ENCODE assay signal across 9 cellular contexts in genomic region chr11:126716456-126717083, GRCh38.
DNase-seq lines count a peak whose midpoint lies in the region; ATAC-seq and TF ChIP-seq lines count a peak whose summit lies in the region.
"Had no signal": no experiment of that assay in that cellular context is flagged by ENCODE, and none has a peak within 500 bp of the region (broad histone marks: within the 10 kb centered on the region; RNA-seq: fewer than 3 reads in every experiment).

No MANE protein-coding gene starts in this region.

- no peaks in the 10 kb centered on the region for H3K79me1 ChIP-seq in trophoblast cell (ENCODE audit: low read length)

- TF ChIP-seq RAD21 in Ishikawa (IDR thresholded peaks at IDR 0.05; ENCODE audit: low read depth), result peak; percentile 56

- ATAC-seq in activated T-helper 17 cell treated with anti-CD3 and anti-CD28 coated beads, Interleukin-2, amount 50 U/mL, for 72 hours (replicated peaks), result no peak

- H3K27ac Mint-ChIP-seq in activated T-helper 17 cell treated with anti-CD3 and anti-CD28 coated beads, Interleukin-2, amount 50 U/mL, for 72 hours, result no peak overlapping the region
- H3K27ac Mint-ChIP-seq: dendritic cell treated with granulocyte-macrophage colony-stimulating factor and Interleukin-4, amounts not matched to agents 40 ng/mL and 50 ng/mL, for 4 days had no signal

- no peaks in the 10 kb centered on the region for H3F3A ChIP-seq in SU-DHL-6 (ENCODE audit: insufficient read depth)

- no peak overlapping the region for H2BK120ac ChIP-seq in trophoblast cell (ENCODE audit: insufficient read depth, low read length, poor library complexity)

- H3K23ac ChIP-seq in trophoblast cell (ENCODE audit: low read length), result no peak overlapping the region

- no peak overlapping the region for H3K27ac ChIP-seq in SU-DHL-6 (ENCODE audit: low read depth, low read length)
- H3K27ac ChIP-seq in fibroblast of lung (ENCODE audit: insufficient read depth, low read length), result no peak overlapping the region
- no peak overlapping the region for H3K27ac ChIP-seq in trophoblast cell (ENCODE audit: low read depth, low read length)

- no peak overlapping the region for H2AK5ac ChIP-seq in trophoblast cell (ENCODE audit: low read length)

- H3K9ac ChIP-seq in SU-DHL-6 (ENCODE audit: low read length), result no peak overlapping the region
- H3K9ac ChIP-seq in fibroblast of lung (ENCODE audit: insufficient read depth, low read length), result no peak overlapping the region
- H3K9ac ChIP-seq in trophoblast cell (ENCODE audit: low read length), result no peak overlapping the region

- DNase-seq in activated naive CD4-positive, alpha-beta T cell treated with Interleukin-2 at 50 U/mL for 16 hours, result peak; percentile 41
- DNase-seq in activated naive CD4-positive, alpha-beta T cell (lab: John Stamatoyannopoulos, UW), result no peak
- DNase-seq in fibroblast of lung (ENCODE audit: low read depth in 2 of 2) (peak; percentile 13 to 33), trophoblast cell (peak; percentile 14 to 67), cerebellum (ENCODE audit: low spot score) (no peak)

- no peaks in the 10 kb centered on the region for H3K36me3 Mint-ChIP-seq in activated T-helper 17 cell treated with anti-CD3 and anti-CD28 coated beads, Interleukin-2, amount 50 U/mL, for 72 hours (ENCODE audit: low read depth)

- no peaks in the 10 kb centered on the region for H3K9me2 ChIP-seq in SU-DHL-6 (replicated peaks; ENCODE audit: insufficient read depth, low read length)

- H3K4me2 ChIP-seq in SU-DHL-6 (ENCODE audit: low read depth, low read length, poor library complexity, severe bottlenecking), result no peak overlapping the region
- no peak overlapping the region for H3K4me2 ChIP-seq in fibroblast of lung (ENCODE audit: extremely low read depth, insufficient read depth, low read length)
- no peak overlapping the region for H3K4me2 ChIP-seq in trophoblast cell (ENCODE audit: low read length)

- H3K79me2 ChIP-seq in SU-DHL-6 (ENCODE audit: insufficient read depth, low read length), result no peaks in the 10 kb centered on the region
- H3K79me2 ChIP-seq in fibroblast of lung (ENCODE audit: control insufficient read depth, insufficient read depth, low read length), result no peaks in the 10 kb centered on the region
- no peaks in the 10 kb centered on the region for H3K79me2 ChIP-seq in trophoblast cell (ENCODE audit: control insufficient read depth, insufficient read depth, low read length, poor library complexity)

- H2BK5ac ChIP-seq in trophoblast cell (ENCODE audit: low read depth, low read length, poor library complexity), result no peak overlapping the region

- no peak for TF ChIP-seq EP300 in Ishikawa (IDR thresholded peaks at IDR 0.05; ENCODE audit: borderline replicate concordance)

- H3K36me3 ChIP-seq in SU-DHL-6 (ENCODE audit: low read length) (no peaks in the 10 kb centered on the region), fibroblast of lung (ENCODE audit: control insufficient read depth, insufficient read depth, low read length) (no peaks in the 10 kb centered on the region), trophoblast cell (ENCODE audit: control insufficient read depth in 1 of 2, insufficient read depth in 2 of 2, low read length in 2 of 2) (no peaks in the 10 kb centered on the region)

- no peak overlapping the region for H3K4ac ChIP-seq in trophoblast cell (ENCODE audit: low read depth, low read length)

- no peaks in the 10 kb centered on the region for H3K27me3 ChIP-seq in SU-DHL-6 (ENCODE audit: low read length)
- no peaks in the 10 kb centered on the region for H3K27me3 ChIP-seq in fibroblast of lung (ENCODE audit: control insufficient read depth, insufficient read depth, low read length)
- H3K27me3 ChIP-seq in trophoblast cell (ENCODE audit: insufficient read depth, low read length), result no peaks in the 10 kb centered on the region

- no peaks in the 10 kb centered on the region for H3K9me3 Mint-ChIP-seq in activated T-helper 17 cell treated with anti-CD3 and anti-CD28 coated beads, Interleukin-2, amount 50 U/mL, for 72 hours
- H3K9me3 Mint-ChIP-seq: dendritic cell treated with granulocyte-macrophage colony-stimulating factor and Interleukin-4, amounts not matched to agents 40 ng/mL and 50 ng/mL, for 4 days had no signal

- no peak overlapping the region for H3K4me3 Mint-ChIP-seq in activated T-helper 17 cell treated with anti-CD3 and anti-CD28 coated beads, Interleukin-2, amount 50 U/mL, for 72 hours
- H3K4me3 Mint-ChIP-seq: dendritic cell treated with granulocyte-macrophage colony-stimulating factor and Interleukin-4, amounts not matched to agents 40 ng/mL and 50 ng/mL, for 4 days had no signal

- H2AFZ ChIP-seq in SU-DHL-6 (ENCODE audit: low read depth, low read length, severe bottlenecking) (no peak overlapping the region), fibroblast of lung (ENCODE audit: low read length) (no peak overlapping the region), trophoblast cell (ENCODE audit: insufficient read depth, low read length, poor library complexity) (no peak overlapping the region)

- peaks cover 8% of the 10 kb centered on the region for H3K4me1 ChIP-seq in fibroblast of lung (ENCODE audit: control insufficient read depth, extremely low read depth, insufficient read depth, low read length)
- H3K4me1 ChIP-seq in trophoblast cell (ENCODE audit: control insufficient read depth in 1 of 2, insufficient read depth in 2 of 2, low read length in 2 of 2), result no peaks in the 10 kb centered on the region

- H3K18ac ChIP-seq in trophoblast cell (ENCODE audit: low read length), result no peak overlapping the region

- H4K12ac ChIP-seq in trophoblast cell (ENCODE audit: low read depth, low read length), result no peak overlapping the region

- H3K9me3 ChIP-seq in SU-DHL-6 (ENCODE audit: insufficient read depth, low read length) (no peaks in the 10 kb centered on the region), fibroblast of lung (ENCODE audit: control insufficient read depth, insufficient read depth, low read depth, low read length) (no peaks in the 10 kb centered on the region), trophoblast cell (ENCODE audit: insufficient read depth, low read depth, low read length) (peaks cover 1% of the 10 kb centered on the region)

- peaks cover 27% of the 10 kb centered on the region for H3K27me3 Mint-ChIP-seq in activated T-helper 17 cell treated with anti-CD3 and anti-CD28 coated beads, Interleukin-2, amount 50 U/mL, for 72 hours

- no peak overlapping the region for H3K4me3 ChIP-seq in SU-DHL-6 (ENCODE audit: insufficient read depth, low read length, poor library complexity, severe bottlenecking)
- H3K4me3 ChIP-seq in fibroblast of lung (replicated peaks in 1 of 4; ENCODE audit: control extremely low read depth in 1 of 4, insufficient read depth in 1 of 4, low read depth in 3 of 4, low read length in 4 of 4), result no peak overlapping the region
- no peak overlapping the region for H3K4me3 ChIP-seq in trophoblast cell (ENCODE audit: low read depth, low read length)

- no CpG with 5 or more reads among the region's 4 CpGs for WGBS in trophoblast cell (ENCODE audit: extremely low coverage, insufficient coverage, insufficient read length)

- no peak overlapping the region for H3K14ac ChIP-seq in trophoblast cell (ENCODE audit: low read length)

- no peaks in the 10 kb centered on the region for H4K20me1 ChIP-seq in SU-DHL-6 (ENCODE audit: low read depth, low read length)
- H4K20me1 ChIP-seq in fibroblast of lung (ENCODE audit: control insufficient read depth, extremely low read depth, insufficient read depth, low read length), result no peaks in the 10 kb centered on the region

- H4K91ac ChIP-seq in trophoblast cell (ENCODE audit: low read depth, low read length), result no peak overlapping the region

- TF ChIP-seq CTCF in SU-DHL-6 (IDR thresholded peaks at IDR 0.05; ENCODE audit: insufficient read depth, low read length, poor library complexity, severe bottlenecking) (peak; percentile 29), fibroblast of lung (conservative IDR thresholded peaks at IDR 0.05 in 1 of 2, IDR thresholded peaks at IDR 0.05 in 1 of 2; ENCODE audit: low read depth in 1 of 2, low read length in 2 of 2) (peak; percentile 38 to 73)

- H2BK12ac ChIP-seq in trophoblast cell (ENCODE audit: low read length), result no peak overlapping the region

- no peaks in the 10 kb centered on the region for H3K4me1 Mint-ChIP-seq in activated T-helper 17 cell treated with anti-CD3 and anti-CD28 coated beads, Interleukin-2, amount 50 U/mL, for 72 hours

- no peak overlapping the region for H4K8ac ChIP-seq in trophoblast cell (ENCODE audit: low read depth, low read length)

TF ChIP-seq in Ishikawa, 13 proteins besides CTCF, POLR2A, EP300 and RAD21 (continues in another document):
- TF ChIP-seq TCF12 (IDR thresholded peaks at IDR 0.05; ENCODE audit: low read depth) (no peak), TEAD4 (IDR thresholded peaks at IDR 0.05) (no peak), TAF1 (IDR thresholded peaks at IDR 0.05; ENCODE audit: low read depth) (no peak), EGR1 (IDR thresholded peaks at IDR 0.05) (no peak), MAX (IDR thresholded peaks at IDR 0.05) (no peak), NFIC (IDR thresholded peaks at IDR 0.05) (no peak), REST (IDR thresholded peaks at IDR 0.05; ENCODE audit: low read depth) (no peak)

Comparison
In these comparisons a context has a peak if more than half of its experiments do, and no peak if none do; other contexts are left out.
1. DNase-seq: peak in activated naive CD4-positive, alpha-beta T cell treated with Interleukin-2 at 50 U/mL for 16 hours (single experiment), fibroblast of lung (2 of 2) and trophoblast cell (2 of 2); none in activated naive CD4-positive, alpha-beta T cell (0 of 4) and cerebellum (single experiment).